ENCODE assay signal across 17 cellular contexts in the genomic region with DNA sequence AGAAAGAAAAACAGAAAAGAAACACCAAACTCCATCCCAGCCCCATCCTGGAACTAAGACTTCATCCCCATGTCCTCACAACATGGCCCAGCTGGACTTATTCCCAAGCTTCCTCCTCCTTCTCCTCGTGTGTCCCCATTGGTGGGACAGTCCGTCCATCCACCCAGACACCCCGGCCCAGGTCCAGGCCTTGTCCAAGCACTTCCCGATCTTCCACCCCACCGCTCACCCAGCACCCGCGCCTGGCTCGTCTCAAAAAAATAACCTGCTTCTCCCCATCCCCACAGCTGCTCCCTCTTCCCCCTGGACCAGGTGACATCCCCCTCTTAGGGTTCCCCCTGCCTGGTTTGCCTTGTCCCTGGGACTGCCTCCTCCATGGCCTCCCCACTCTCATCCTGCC. TPM values are rescaled to one million over a fixed set of nuclear protein-coding genes. Genes with fewer than 3 reads are reported as not detected.
DNase-seq lines count a peak whose midpoint lies in the region; ATAC-seq, FAIRE-seq and TF ChIP-seq lines count a peak whose summit lies in the region.
"Had no signal": no experiment of that assay in that cellular context is flagged by ENCODE, and none has a peak within 500 bp of the region (broad histone marks: within the 10 kb centered on the region; RNA-seq: fewer than 3 reads in every experiment).

No MANE protein-coding gene starts in this region.

- no peak overlapping the region for H2BK15ac ChIP-seq in mesendoderm (replicated peaks; ENCODE audit: low read depth)

- H3K4me3 ChIP-seq in mesendoderm (ENCODE audit: low read length): no peak overlapping the region
- no peak overlapping the region for H3K4me3 ChIP-seq in tibial artery
- H3K4me3 ChIP-seq: SJSA1 had no signal

- H3K9ac ChIP-seq in mesendoderm (ENCODE audit: low read length): no peak overlapping the region

- no peak overlapping the region for H4K5ac ChIP-seq in mesendoderm (ENCODE audit: low read length)

- no peak overlapping the region for H2BK120ac ChIP-seq in mesendoderm (ENCODE audit: low read depth, low read length)

- TF ChIP-seq CTCF in chondrocyte (IDR thresholded peaks at IDR 0.05) (no peak), tibial artery (IDR thresholded peaks at IDR 0.05) (no peak)

- no peak for ATAC-seq in activated naive CD8-positive, alpha-beta T cell treated with anti-CD3 and anti-CD28 coated beads, Interleukin-2, amount 10 ng/mL, durations not matched to agents 7 days and 5 days (ENCODE audit: low read depth)
- ATAC-seq in stimulated activated naive B cell treated with anti-CD40 and anti-IgM and Interleukin-4, amounts not matched to agents 10 μg/mL and 1 μg/mL and 100 μg/mL, for 72 hours (replicated peaks): no peak
- ATAC-seq: PC-3 had no signal

- no peak overlapping the region for H3K27ac ChIP-seq in mesendoderm (ENCODE audit: low read depth, low read length)
- no peak overlapping the region for H3K27ac ChIP-seq in tibial artery
- H3K27ac ChIP-seq: SJSA1 had no signal

- no peak overlapping the region for H3K4ac ChIP-seq in mesendoderm (ENCODE audit: low read depth, low read length)

- H3K18ac ChIP-seq in mesendoderm (ENCODE audit: low read length): no peak overlapping the region

- no peak overlapping the region for H3K23ac ChIP-seq in mesendoderm (ENCODE audit: low read length)

- H4K8ac ChIP-seq in mesendoderm (ENCODE audit: low read depth, low read length): no peak overlapping the region

- H3K36me3 ChIP-seq in mesendoderm (ENCODE audit: control insufficient read depth, insufficient read depth, low read length) (no peaks in the 10 kb centered on the region), tibial artery (no peaks in the 10 kb centered on the region)
- H3K36me3 ChIP-seq: SJSA1 had no signal

- H3K36me3 Mint-ChIP-seq in activated naive CD8-positive, alpha-beta T cell treated with anti-CD3 and anti-CD28 coated beads, Interleukin-2, amount 10 ng/mL, durations not matched to agents 7 days and 5 days: no peaks in the 10 kb centered on the region
- H3K36me3 Mint-ChIP-seq in activated naive CD8-positive, alpha-beta T cell treated with anti-CD3 and anti-CD28 coated beads for 36 hours: peaks cover 3% of the 10 kb centered on the region
- H3K36me3 Mint-ChIP-seq in IgD-negative memory B cell (no peaks in the 10 kb centered on the region), chondrocyte (ENCODE audit: low read depth) (no peaks in the 10 kb centered on the region)
- H3K36me3 Mint-ChIP-seq in stimulated activated naive B cell treated with anti-CD40 and anti-IgM and Interleukin-4, amounts not matched to agents 10 μg/mL and 1 μg/mL and 100 μg/mL, for 72 hours: peaks cover 50 to 64% of the 10 kb centered on the region in 2 donors

- H3K9me3 Mint-ChIP-seq in activated naive CD8-positive, alpha-beta T cell treated with anti-CD3 and anti-CD28 coated beads, Interleukin-2, amount 10 ng/mL, durations not matched to agents 7 days and 5 days: no peaks in the 10 kb centered on the region
- H3K9me3 Mint-ChIP-seq in activated naive CD8-positive, alpha-beta T cell treated with anti-CD3 and anti-CD28 coated beads for 36 hours: no peaks in the 10 kb centered on the region
- H3K9me3 Mint-ChIP-seq in IgD-negative memory B cell (no peaks in the 10 kb centered on the region), chondrocyte (ENCODE audit: low read depth) (no peaks in the 10 kb centered on the region)
- H3K9me3 Mint-ChIP-seq in stimulated activated naive B cell treated with anti-CD40 and anti-IgM and Interleukin-4, amounts not matched to agents 10 μg/mL and 1 μg/mL and 100 μg/mL, for 72 hours: peaks cover 7% of the 10 kb centered on the region in 2 donors

- H3K56ac ChIP-seq in mesendoderm (ENCODE audit: low read length): no peak overlapping the region

- TF ChIP-seq POLR2A in H54 (IDR thresholded peaks at IDR 0.05; ENCODE audit: low read depth, low read length): no peak

- POLR2A ChIA-PET in activated naive CD8-positive, alpha-beta T cell treated with anti-CD3 and anti-CD28 coated beads, Interleukin-2, amount 10 ng/mL, durations not matched to agents 7 days and 5 days (lab: Charles Lee): no interaction called here

- no peak overlapping the region for H2AK5ac ChIP-seq in mesendoderm (ENCODE audit: low read length)

- H3K79me2 ChIP-seq in mesendoderm (ENCODE audit: control insufficient read depth, insufficient read depth, low read length): no peaks in the 10 kb centered on the region

- no peak for FAIRE-seq in H54 (lab: Jason Lieb, UNC)
- FAIRE-seq: A204.1, D721Med, H1 had no signal

- H3K9me3 ChIP-seq in tibial artery: no peaks in the 10 kb centered on the region
- H3K9me3 ChIP-seq: SJSA1 had no signal

- no peaks in the 10 kb centered on the region for H3K79me1 ChIP-seq in mesendoderm (ENCODE audit: low read length)

- no peak overlapping the region for H2BK5ac ChIP-seq in mesendoderm (ENCODE audit: low read length)

- intact Hi-C loops in tibial artery (cut with DNase I; ENCODE audit: low total_unique reads): no loop called here

- peak overlapping the region; percentile 50 for H3K27ac Mint-ChIP-seq in activated naive CD8-positive, alpha-beta T cell treated with anti-CD3 and anti-CD28 coated beads, Interleukin-2, amount 10 ng/mL, durations not matched to agents 7 days and 5 days
- no peak overlapping the region for H3K27ac Mint-ChIP-seq in activated naive CD8-positive, alpha-beta T cell treated with anti-CD3 and anti-CD28 coated beads for 36 hours
- H3K27ac Mint-ChIP-seq in IgD-negative memory B cell (peak overlapping the region; percentile 76 to 99 (median 97)), chondrocyte (ENCODE audit: unreplicated experiment) (no peak overlapping the region)
- peak overlapping the region; percentile 99 for H3K27ac Mint-ChIP-seq in stimulated activated naive B cell treated with anti-CD40 and anti-IgM and Interleukin-4, amounts not matched to agents 10 μg/mL and 1 μg/mL and 100 μg/mL, for 72 hours

- H3K4me1 ChIP-seq in mesendoderm (ENCODE audit: control insufficient read depth, low read depth, low read length): no peaks in the 10 kb centered on the region
- no peaks in the 10 kb centered on the region for H3K4me1 ChIP-seq in tibial artery
- H3K4me1 ChIP-seq: SJSA1 had no signal

- no peak overlapping the region for H3K4me3 Mint-ChIP-seq in activated naive CD8-positive, alpha-beta T cell treated with anti-CD3 and anti-CD28 coated beads, Interleukin-2, amount 10 ng/mL, durations not matched to agents 7 days and 5 days
- H3K4me3 Mint-ChIP-seq in activated naive CD8-positive, alpha-beta T cell treated with anti-CD3 and anti-CD28 coated beads for 36 hours: no peak overlapping the region
- H3K4me3 Mint-ChIP-seq in IgD-negative memory B cell: peak overlapping the region in 3 of 4 donors; percentile 36 to 65 (median 47)
- H3K4me3 Mint-ChIP-seq in stimulated activated naive B cell treated with anti-CD40 and anti-IgM and Interleukin-4, amounts not matched to agents 10 μg/mL and 1 μg/mL and 100 μg/mL, for 72 hours: peak overlapping the region; percentile 54 to 69
- no peak overlapping the region for H3K4me3 Mint-ChIP-seq in chondrocyte (ENCODE audit: unreplicated experiment)

- DNase-seq in activated naive CD8-positive, alpha-beta T cell treated with anti-CD3 and anti-CD28 coated beads, Interleukin-2, amount 10 ng/mL, durations not matched to agents 7 days and 5 days: no peak
- no peak for DNase-seq in activated naive CD8-positive, alpha-beta T cell treated with anti-CD3 and anti-CD28 coated beads for 36 hours
- DNase-seq in mesendoderm: peak; percentile 13
- no peak for DNase-seq in stimulated activated naive B cell treated with anti-CD40 and anti-IgM and Interleukin-4, amounts not matched to agents 10 μg/mL and 1 μg/mL and 100 μg/mL, for 72 hours
- no peak for DNase-seq in chondrocyte (ENCODE audit: low spot score)
- DNase-seq in H54 (ENCODE audit: insufficient read length, low spot score): no peak
- DNase-seq in tibial artery: no peak
- DNase-seq: DND-41, GDM1, NCI-H2107, PC-3 had no signal

- H3K27me3 ChIP-seq in mesendoderm (ENCODE audit: insufficient read depth, low read length, poor library complexity): no peaks in the 10 kb centered on the region
- peaks cover 0 to 53% of the 10 kb centered on the region in 2 donors for H3K27me3 ChIP-seq in tibial artery
- H3K27me3 ChIP-seq: SJSA1 had no signal

- no peak overlapping the region for H3K4me2 ChIP-seq in mesendoderm (ENCODE audit: low read length)

- peaks cover 26% of the 10 kb centered on the region for H3K4me1 Mint-ChIP-seq in activated naive CD8-positive, alpha-beta T cell treated with anti-CD3 and anti-CD28 coated beads, Interleukin-2, amount 10 ng/mL, durations not matched to agents 7 days and 5 days
- peaks cover 52% of the 10 kb centered on the region for H3K4me1 Mint-ChIP-seq in activated naive CD8-positive, alpha-beta T cell treated with anti-CD3 and anti-CD28 coated beads for 36 hours
- H3K4me1 Mint-ChIP-seq in IgD-negative memory B cell (peaks cover 41 to 64% (median 62%) of the 10 kb centered on the region in 3 donors), chondrocyte (ENCODE audit: low read depth) (no peaks in the 10 kb centered on the region)
- H3K4me1 Mint-ChIP-seq in stimulated activated naive B cell treated with anti-CD40 and anti-IgM and Interleukin-4, amounts not matched to agents 10 μg/mL and 1 μg/mL and 100 μg/mL, for 72 hours: peaks cover 63 to 99% of the 10 kb centered on the region in 2 donors

- WGBS in mesendoderm (ENCODE audit: extremely low coverage, insufficient coverage, low lambda C conversion rate): no CpG with 5 or more reads among the region's 8 CpGs

- H3K27me3 Mint-ChIP-seq in activated naive CD8-positive, alpha-beta T cell treated with anti-CD3 and anti-CD28 coated beads, Interleukin-2, amount 10 ng/mL, durations not matched to agents 7 days and 5 days: peaks cover 17% of the 10 kb centered on the region
- H3K27me3 Mint-ChIP-seq in activated naive CD8-positive, alpha-beta T cell treated with anti-CD3 and anti-CD28 coated beads for 36 hours: peaks cover 4% of the 10 kb centered on the region
- H3K27me3 Mint-ChIP-seq in IgD-negative memory B cell (peaks cover 4% of the 10 kb centered on the region), chondrocyte (ENCODE audit: low read depth) (peaks cover 31% of the 10 kb centered on the region)
- H3K27me3 Mint-ChIP-seq in stimulated activated naive B cell treated with anti-CD40 and anti-IgM and Interleukin-4, amounts not matched to agents 10 μg/mL and 1 μg/mL and 100 μg/mL, for 72 hours: no peaks in the 10 kb centered on the region

RNA-seq across cellular contexts. Expression of a gene that starts 1.4 kb away (rescaled TPM):
- total RNA-seq in activated naive CD8-positive, alpha-beta T cell treated with anti-CD3 and anti-CD28 coated beads, Interleukin-2, amount 10 ng/mL, durations not matched to agents 7 days and 5 days: under 1 TPM; 0.19 to 0.26 TPM
- 1 to 10 TPM; 1.5 to 1.7 TPM for total RNA-seq in activated naive CD8-positive, alpha-beta T cell treated with anti-CD3 and anti-CD28 coated beads for 36 hours
- 197 TPM for polyA plus RNA-seq in IgD-negative memory B cell
- 0.04 TPM for polyA plus RNA-seq in mesendoderm (2013, experiment 1 of 2)
- not detected for polyA plus RNA-seq in mesendoderm (2013, experiment 2 of 2)
- total RNA-seq in chondrocyte: not detected in 3 replicates
- total RNA-seq: H1, HT1080, PC-3, SJSA1 had no signal

RNA-seq across cellular contexts. Expression of a gene that starts 22.7 kb away (rescaled TPM):
- total RNA-seq in activated naive CD8-positive, alpha-beta T cell treated with anti-CD3 and anti-CD28 coated beads, Interleukin-2, amount 10 ng/mL, durations not matched to agents 7 days and 5 days: 10 to 100 TPM; 74.4 to 79.8 TPM
- 10 to 100 TPM; 83.3 to 83.8 TPM for total RNA-seq in activated naive CD8-positive, alpha-beta T cell treated with anti-CD3 and anti-CD28 coated beads for 36 hours
- 219 TPM for polyA plus RNA-seq in IgD-negative memory B cell
- 49.3 TPM for polyA plus RNA-seq in mesendoderm (2013, experiment 1 of 2)
- polyA plus RNA-seq in mesendoderm (2013, experiment 2 of 2): 53.5 TPM
- total RNA-seq in chondrocyte: 94.3 to 107 TPM (median 97.2 TPM) in 3 replicates

RNA-seq across cellular contexts. Expression of a gene that starts 26.4 kb away (rescaled TPM):
- total RNA-seq in activated naive CD8-positive, alpha-beta T cell treated with anti-CD3 and anti-CD28 coated beads, Interleukin-2, amount 10 ng/mL, durations not matched to agents 7 days and 5 days: not detected
- not detected for total RNA-seq in activated naive CD8-positive, alpha-beta T cell treated with anti-CD3 and anti-CD28 coated beads for 36 hours
- 0.73 TPM for polyA plus RNA-seq in IgD-negative memory B cell
- polyA plus RNA-seq in mesendoderm (2013, experiment 1 of 2): 0.06 TPM
- not detected for polyA plus RNA-seq in mesendoderm (2013, experiment 2 of 2)
- total RNA-seq in chondrocyte: not detected in 3 replicates
- total RNA-seq: H1, HT1080, PC-3, SJSA1 had no signal
- polyA plus RNA-seq: H1 had no signal

RNA-seq across cellular contexts. Expression of a gene that starts 28.6 kb away (rescaled TPM):
- total RNA-seq in activated naive CD8-positive, alpha-beta T cell treated with anti-CD3 and anti-CD28 coated beads, Interleukin-2, amount 10 ng/mL, durations not matched to agents 7 days and 5 days: not detected
- total RNA-seq in activated naive CD8-positive, alpha-beta T cell treated with anti-CD3 and anti-CD28 coated beads for 36 hours: not detected
- 0.43 TPM for polyA plus RNA-seq in IgD-negative memory B cell
- polyA plus RNA-seq in mesendoderm (2013, experiment 1 of 2): 0.03 TPM
- 0.07 TPM for polyA plus RNA-seq in mesendoderm (2013, experiment 2 of 2)
- not detected in 3 replicates for total RNA-seq in chondrocyte
- total RNA-seq: HT1080, PC-3, SJSA1 had no signal

RNA-seq across cellular contexts. Expression of a gene that starts 34.5 kb away (rescaled TPM):
- 1 to 10 TPM; 4.4 to 4.8 TPM for total RNA-seq in activated naive CD8-positive, alpha-beta T cell treated with anti-CD3 and anti-CD28 coated beads, Interleukin-2, amount 10 ng/mL, durations not matched to agents 7 days and 5 days
- total RNA-seq in activated naive CD8-positive, alpha-beta T cell treated with anti-CD3 and anti-CD28 coated beads for 36 hours: not detected
- not detected for polyA plus RNA-seq in IgD-negative memory B cell
- not detected for polyA plus RNA-seq in mesendoderm (2013, experiment 1 of 2)
- polyA plus RNA-seq in mesendoderm (2013, experiment 2 of 2): not detected
- total RNA-seq in chondrocyte: not detected in 3 replicates
- total RNA-seq: H1, HT1080, PC-3, SJSA1 had no signal
- polyA plus RNA-seq: H1 had no signal

Comparison
In these comparisons a context has a peak if more than half of its experiments do, and no peak if none do; other contexts are left out.
1. H3K27ac Mint-ChIP-seq: peak in activated naive CD8-positive, alpha-beta T cell treated with anti-CD3 and anti-CD28 coated beads, Interleukin-2, amount 10 ng/mL, durations not matched to agents 7 days and 5 days (single experiment), IgD-negative memory B cell (3 of 3) and stimulated activated naive B cell treated with anti-CD40 and anti-IgM and Interleukin-4, amounts not matched to agents 10 μg/mL and 1 μg/mL and 100 μg/mL, for 72 hours (single experiment); none in activated naive CD8-positive, alpha-beta T cell treated with anti-CD3 and anti-CD28 coated beads for 36 hours (single experiment) and chondrocyte (single experiment).
2. H3K4me3 Mint-ChIP-seq: peak in IgD-negative memory B cell (3 of 4) and stimulated activated naive B cell treated with anti-CD40 and anti-IgM and Interleukin-4, amounts not matched to agents 10 μg/mL and 1 μg/mL and 100 μg/mL, for 72 hours (2 of 2); none in activated naive CD8-positive, alpha-beta T cell treated with anti-CD3 and anti-CD28 coated beads, Interleukin-2, amount 10 ng/mL, durations not matched to agents 7 days and 5 days (single experiment), activated naive CD8-positive, alpha-beta T cell treated with anti-CD3 and anti-CD28 coated beads for 36 hours (single experiment) and chondrocyte (single experiment).